20 cellular contexts compared by ENCODE assay signal in the genomic region with DNA sequence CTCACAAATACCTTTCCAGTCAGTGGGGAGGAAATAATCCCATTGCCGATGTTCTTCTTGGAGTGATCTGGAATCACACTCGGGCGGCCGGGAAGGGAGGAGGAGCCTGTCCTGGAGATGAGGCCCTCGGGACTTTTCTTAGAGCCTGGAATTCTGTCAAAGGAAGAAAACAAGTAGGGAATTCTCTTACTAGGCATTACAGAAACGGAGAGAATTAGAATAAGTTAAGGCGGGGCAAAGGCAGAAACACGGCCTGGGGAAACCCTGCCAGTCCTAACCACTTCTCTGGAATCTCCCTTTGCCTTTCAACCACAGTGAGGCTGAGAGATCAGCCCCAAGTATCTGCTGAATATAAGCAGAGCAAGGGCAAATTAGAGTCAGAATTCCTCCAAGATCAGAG. TPM values are rescaled to one million over a fixed set of nuclear protein-coding genes. Genes with fewer than 3 reads are reported as not detected.
DNase-seq lines count a peak whose midpoint lies in the region; ATAC-seq and TF ChIP-seq lines count a peak whose summit lies in the region.
"Had no signal": no experiment of that assay in that cellular context is flagged by ENCODE, and none has a peak within 500 bp of the region (broad histone marks: within the 10 kb centered on the region; RNA-seq: fewer than 3 reads in every experiment).

No MANE protein-coding gene starts in this region.

- H3K27me3 ChIP-seq in right atrium auricular region (no peaks in the 10 kb centered on the region), body of pancreas (no peaks in the 10 kb centered on the region), aorta (ENCODE audit: control insufficient read depth in 1 of 2, insufficient read depth in 2 of 2, low read length in 1 of 2) (no peaks in the 10 kb centered on the region), colonic mucosa (no peaks in the 10 kb centered on the region)
- H3K27me3 ChIP-seq: breast epithelium, upper lobe of right lung had no signal

- H3K4me1 Mint-ChIP-seq in memory B cell, result no peaks in the 10 kb centered on the region

- peak; percentile 52 for ATAC-seq in Right ventricle myocardium inferior
- ATAC-seq in body of pancreas, result peak; percentile 48
- no peak for ATAC-seq in memory B cell (ENCODE audit: low read depth)
- peak; percentile 50 for ATAC-seq in aorta (ENCODE audit: low FRiP score)
- ATAC-seq: left colon, Panc1, upper lobe of right lung had no signal

- H3K27ac ChIP-seq in right atrium auricular region, result peak overlapping the region in 1 of 2 donors; percentile 48
- peak overlapping the region in 1 of 4 donors; percentile 34 for H3K27ac ChIP-seq in body of pancreas
- H3K27ac ChIP-seq in aorta (ENCODE audit: low read depth in 1 of 2, low read length in 2 of 2), result no peak overlapping the region
- no peak overlapping the region for H3K27ac ChIP-seq in colonic mucosa
- H3K27ac ChIP-seq: upper lobe of right lung, WERI-Rb-1 had no signal

- no peaks in the 10 kb centered on the region for H3K9me3 ChIP-seq in right atrium auricular region
- no peaks in the 10 kb centered on the region for H3K9me3 ChIP-seq in body of pancreas
- H3K9me3 ChIP-seq in aorta (ENCODE audit: control insufficient read depth, low read length), result no peaks in the 10 kb centered on the region
- H3K9me3 ChIP-seq in colonic mucosa, result no peaks in the 10 kb centered on the region
- H3K9me3 ChIP-seq: breast epithelium, upper lobe of right lung had no signal

- TF ChIP-seq POLR2A in body of pancreas (IDR thresholded peaks at IDR 0.05), result no peak

- DNase-seq in Right ventricle myocardium inferior (ENCODE audit: missing footprints) (no peak), right atrium auricular region (ENCODE audit: low spot score) (no peak), body of pancreas (no peak), memory B cell (ENCODE audit: low spot score in 2 of 2) (no peak), aorta (peak in 1 of 2 donors; percentile 42), GOT3 (lab: John Stamatoyannopoulos, UW) (no peak), midbrain (lab: John Stamatoyannopoulos, UW) (no peak), colonic mucosa (no peak)
- DNase-seq: activated naive CD4-positive, alpha-beta T cell treated with anti-CD3 and anti-CD28 coated beads, Interleukin-2, amount 50 U/mL, for 16 hours; CD4-positive, CD25-positive, alpha-beta regulatory T cell; effector memory CD4-positive, alpha-beta T cell; foreskin fibroblast; KBM-7; left colon; NCI-H1092; NCI-H748 treated with DMSO at 0.1 percent for 48 hours; upper lobe of right lung; WERI-Rb-1 had no signal

- H3K36me3 ChIP-seq in right atrium auricular region (peaks cover 95% of the 10 kb centered on the region), body of pancreas (replicated peaks in 1 of 2; ENCODE audit: insufficient read depth in 1 of 2, low read depth in 2 of 2) (peaks cover 28 to 46% of the 10 kb centered on the region in 2 donors), aorta (ENCODE audit: control insufficient read depth in 1 of 2, insufficient read depth in 2 of 2, low read length in 1 of 2) (peaks cover 3 to 12% of the 10 kb centered on the region in 2 donors), colonic mucosa (no peaks in the 10 kb centered on the region)

- H3K27ac Mint-ChIP-seq in memory B cell, result peak overlapping the region; percentile 60

- H3K4me3 Mint-ChIP-seq in memory B cell, result no peak overlapping the region
- H3K4me3 Mint-ChIP-seq: CD4-positive, CD25-positive, alpha-beta regulatory T cell had no signal

- no peaks in the 10 kb centered on the region for H3K27me3 Mint-ChIP-seq in memory B cell
- H3K27me3 Mint-ChIP-seq: CD4-positive, CD25-positive, alpha-beta regulatory T cell had no signal

- H3K4me3 ChIP-seq in right atrium auricular region (no peak overlapping the region), body of pancreas (no peak overlapping the region), aorta (ENCODE audit: low read length in 2 of 2) (no peak overlapping the region), colonic mucosa (no peak overlapping the region)
- H3K4me3 ChIP-seq: breast epithelium, upper lobe of right lung had no signal

- TF ChIP-seq CTCF in right atrium auricular region (IDR thresholded peaks at IDR 0.05) (no peak), body of pancreas (IDR thresholded peaks at IDR 0.05) (no peak), colonic mucosa (IDR thresholded peaks at IDR 0.05) (no peak)

- WGBS in body of pancreas, 2 donors, result 81 to 86% methylated on average over 8 of the region's 8 CpGs
- WGBS in aorta, 2 donors, result 61 to 69% methylated on average over 8 of the region's 8 CpGs

- intact Hi-C loops in Right ventricle myocardium inferior (cut with DNase I), result no loop called here
- intact Hi-C loops in body of pancreas (cut with DNase I), result no loop called here
- intact Hi-C loops in aorta (cut with DNase I), result no loop called here
- intact Hi-C loops in colonic mucosa (cut with DNase I), result no loop called here

- peaks cover 36% of the 10 kb centered on the region for H3K36me3 Mint-ChIP-seq in memory B cell

- H3K4me1 ChIP-seq in right atrium auricular region, result peaks cover 0 to 14% of the 10 kb centered on the region in 2 donors
- no peaks in the 10 kb centered on the region for H3K4me1 ChIP-seq in body of pancreas
- H3K4me1 ChIP-seq in aorta (ENCODE audit: control insufficient read depth in 1 of 2, insufficient read depth in 2 of 2, low read length in 2 of 2), result no peaks in the 10 kb centered on the region
- no peaks in the 10 kb centered on the region for H3K4me1 ChIP-seq in colonic mucosa
- H3K4me1 ChIP-seq: breast epithelium, upper lobe of right lung had no signal

- H3K9me3 Mint-ChIP-seq in memory B cell, result no peaks in the 10 kb centered on the region
- H3K9me3 Mint-ChIP-seq: CD4-positive, CD25-positive, alpha-beta regulatory T cell had no signal

- no peak overlapping the region for H3K9ac ChIP-seq in colonic mucosa (ENCODE audit: low read depth in 2 of 2, low read length in 2 of 2)

RNA-seq across cellular contexts. Expression of a gene that starts 27.8 kb away (rescaled TPM):
- total RNA-seq in Right ventricle myocardium inferior (18.4 TPM), right atrium auricular region (10 to 100 TPM; 15.4 to 18.1 TPM), body of pancreas (10 to 100 TPM; 28.5 to 55.4 TPM), aorta (10 to 100 TPM; 64.6 to 68.1 TPM), colonic mucosa (10 to 100 TPM; 27.4 to 32.6 TPM)
- polyA plus RNA-seq in aorta, result 10 to 100 TPM in 1 of 2 donors, 1 to 10 TPM in 1; 5.9 to 33.4 TPM

RNA-seq across cellular contexts. Expression of a gene that starts 30.8 kb away (rescaled TPM):
- total RNA-seq in Right ventricle myocardium inferior (34.0 TPM), right atrium auricular region (10 to 100 TPM; 23.8 to 31.0 TPM), body of pancreas (10 to 100 TPM; 32.2 to 60.6 TPM), aorta (10 to 100 TPM; 45.0 to 66.8 TPM), colonic mucosa (10 to 100 TPM; 54.6 to 68.9 TPM)
- 10 to 100 TPM; 20.3 to 20.4 TPM for polyA plus RNA-seq in aorta
